12 cellular contexts compared by ENCODE assay signal in genomic region chr3:52248816-52249547, GRCh38. TPM values are rescaled to one million over a fixed set of nuclear protein-coding genes. Genes with fewer than 3 reads are reported as not detected.
DNase-seq lines count a peak whose midpoint lies in the region; ATAC-seq and TF ChIP-seq lines count a peak whose summit lies in the region.
"Had no signal": no experiment of that assay in that cellular context is flagged by ENCODE, and none has a peak within 500 bp of the region (broad histone marks: within the 10 kb centered on the region; RNA-seq: fewer than 3 reads in every experiment).

No MANE protein-coding gene starts in this region.

- peaks cover 0 to 16% (median 4%) of the 10 kb centered on the region in 4 donors for H3K4me1 ChIP-seq in right lobe of liver

- DNase-seq in CD14-positive monocyte (ENCODE audit: low spot score) (no peak), H7 (peak; percentile 26), right lobe of liver (peak in 2 of 3 donors; percentile 55 to 65), inferior parietal cortex (ENCODE audit: extremely low spot score) (no peak), sciatic nerve (ENCODE audit: low spot score) (no peak), WERI-Rb-1 (no peak)
- DNase-seq in activated naive CD8-positive, alpha-beta T cell treated with anti-CD3 and anti-CD28 coated beads for 36 hours, result no peak
- DNase-seq: activated CD4-positive, alpha-beta T cell treated with anti-CD3 and anti-CD28 coated beads, Interleukin-2, amount 50 U/mL, for 4 hours; KBM-7; PC-9 had no signal

- H3K27me3 ChIP-seq in H7 (ENCODE audit: control insufficient read depth, insufficient read depth, low read length) (peaks cover 27% of the 10 kb centered on the region), right lobe of liver (no peaks in the 10 kb centered on the region), WERI-Rb-1 (ENCODE audit: insufficient read depth, low read depth, severe bottlenecking) (no peaks in the 10 kb centered on the region)

- no peak for TF ChIP-seq POLR2A in right lobe of liver (IDR thresholded peaks at IDR 0.05)

- ATAC-seq in right lobe of liver, result peak in 1 of 4 donors; percentile 0
- ATAC-seq in GM19395 (IDR thresholded peaks at IDR 0.05; ENCODE audit: unreplicated experiment), result no peak
- no peak for ATAC-seq in sciatic nerve

- H3K9me3 ChIP-seq in right lobe of liver (no peaks in the 10 kb centered on the region), WERI-Rb-1 (ENCODE audit: severe bottlenecking) (no peaks in the 10 kb centered on the region)

- H3K36me3 ChIP-seq in H7 (replicated peaks; ENCODE audit: control insufficient read depth, insufficient read depth, low read length), result peaks cover 11% of the 10 kb centered on the region
- peaks cover 0 to 19% (median 9%) of the 10 kb centered on the region in 4 donors for H3K36me3 ChIP-seq in right lobe of liver
- peaks cover 9% of the 10 kb centered on the region for H3K36me3 ChIP-seq in WERI-Rb-1

- intact Hi-C loops in CD14-positive monocyte (cut with micrococcal nuclease) (no loop called here), right lobe of liver (cut with DNase I) (no loop called here), sciatic nerve (cut with DNase I) (no loop called here)

- no peaks in the 10 kb centered on the region for H3K27me3 Mint-ChIP-seq in CD14-positive monocyte (ENCODE audit: low read depth in 3 of 3)
- H3K27me3 Mint-ChIP-seq in activated naive CD8-positive, alpha-beta T cell treated with anti-CD3 and anti-CD28 coated beads for 36 hours, result no peaks in the 10 kb centered on the region

- H3K4me1 Mint-ChIP-seq in CD14-positive monocyte, result peaks cover 60% of the 10 kb centered on the region
- peaks cover 75% of the 10 kb centered on the region for H3K4me1 Mint-ChIP-seq in activated naive CD8-positive, alpha-beta T cell treated with anti-CD3 and anti-CD28 coated beads for 36 hours

- WGBS in right lobe of liver (ENCODE audit: insufficient coverage, low coverage, low lambda C conversion rate, missing lambda C conversion rate), result 89% methylated on average over 5 of the region's 10 CpGs

- H3K4me3 Mint-ChIP-seq in CD14-positive monocyte, result no peak overlapping the region
- peak overlapping the region; percentile 22 for H3K4me3 Mint-ChIP-seq in activated naive CD8-positive, alpha-beta T cell treated with anti-CD3 and anti-CD28 coated beads for 36 hours

- H3K27ac ChIP-seq in right lobe of liver (no peak overlapping the region), WERI-Rb-1 (no peak overlapping the region)
- H3K27ac ChIP-seq: PC-9 had no signal

- no peak overlapping the region for H3K4me3 ChIP-seq in H7 (ENCODE audit: insufficient read depth, low read depth, low read length)
- no peak overlapping the region for H3K4me3 ChIP-seq in right lobe of liver
- no peak overlapping the region for H3K4me3 ChIP-seq in WERI-Rb-1 (ENCODE audit: low read depth, low read length)
- H3K4me3 ChIP-seq: PC-9 had no signal

- peaks cover 0 to 2% (median 0%) of the 10 kb centered on the region in 7 donors for H3K9me3 Mint-ChIP-seq in CD14-positive monocyte
- no peaks in the 10 kb centered on the region for H3K9me3 Mint-ChIP-seq in activated naive CD8-positive, alpha-beta T cell treated with anti-CD3 and anti-CD28 coated beads for 36 hours

- H3K27ac Mint-ChIP-seq in CD14-positive monocyte, result peak overlapping the region in 4 of 7 donors; percentile 33 to 96 (median 64)
- peak overlapping the region; percentile 93 for H3K27ac Mint-ChIP-seq in activated naive CD8-positive, alpha-beta T cell treated with anti-CD3 and anti-CD28 coated beads for 36 hours

- H3K36me3 Mint-ChIP-seq in CD14-positive monocyte, result peaks cover 51 to 70% of the 10 kb centered on the region in 2 donors
- H3K36me3 Mint-ChIP-seq in activated naive CD8-positive, alpha-beta T cell treated with anti-CD3 and anti-CD28 coated beads for 36 hours, result peaks cover 77% of the 10 kb centered on the region

- no peak for TF ChIP-seq CTCF in CD14-positive monocyte (IDR thresholded peaks at IDR 0.05)
- no peak for TF ChIP-seq CTCF in right lobe of liver (IDR thresholded peaks at IDR 0.05)
- no peak for TF ChIP-seq CTCF in WERI-Rb-1 (IDR thresholded peaks at IDR 0.05; ENCODE audit: low read depth, low read length)

RNA-seq across cellular contexts. Expression of gene PPM1M, which starts 3.4 kb away (rescaled TPM):
- polyA plus RNA-seq in CD14-positive monocyte, result 100 to 1,000 TPM in 1 of 2 donors, 10 to 100 TPM in 1; 92.8 to 120 TPM
- total RNA-seq in H7 (2014; rRNA removed; shearing (Covaris generic)), result 2.9 and 4.5 TPM in 2 replicates
- total RNA-seq in activated naive CD8-positive, alpha-beta T cell treated with anti-CD3 and anti-CD28 coated beads for 36 hours, result 10 to 100 TPM; 69.7 to 74.9 TPM
- 1 to 10 TPM; 2.8 to 7.1 (median 4.5) TPM for total RNA-seq in right lobe of liver
- 36.9 TPM for total RNA-seq in sciatic nerve

RNA-seq across cellular contexts. Expression of gene TWF2, which starts 10.0 kb away (rescaled TPM):
- 100 to 1,000 TPM; 176 to 199 TPM for polyA plus RNA-seq in CD14-positive monocyte
- 85.8 and 99.0 TPM in 2 replicates for total RNA-seq in H7 (2014; rRNA removed; shearing (Covaris generic))
- total RNA-seq in activated naive CD8-positive, alpha-beta T cell treated with anti-CD3 and anti-CD28 coated beads for 36 hours, result 100 to 1,000 TPM; 127 to 134 TPM
- 10 to 100 TPM; 12.9 to 34.4 (median 23.7) TPM for total RNA-seq in right lobe of liver
- total RNA-seq in sciatic nerve, result 39.8 TPM

RNA-seq across cellular contexts. Expression of gene TLR9, which starts 23.5 kb away (rescaled TPM):
- polyA plus RNA-seq in CD14-positive monocyte, result not detected
- not detected in 2 replicates for total RNA-seq in H7 (2014; rRNA removed; shearing (Covaris generic))
- total RNA-seq in activated naive CD8-positive, alpha-beta T cell treated with anti-CD3 and anti-CD28 coated beads for 36 hours, result 1 to 10 TPM in 1 of 2 experiments, under 1 TPM in 1; 0.85 to 1.4 TPM
- total RNA-seq in right lobe of liver (under 1 TPM in 4 of 6 experiments, not detected in 2; 0.12 to 0.59 (median 0.24) TPM), sciatic nerve (1.1 TPM)
- total RNA-seq: dermis microvascular lymphatic vessel endothelial cell had no signal

RNA-seq across cellular contexts. Expression of gene WDR82, which starts 29.5 kb away (rescaled TPM):
- 10 to 100 TPM; 27.3 to 33.4 TPM for polyA plus RNA-seq in CD14-positive monocyte
- total RNA-seq in H7 (2014; rRNA removed; shearing (Covaris generic)), result 60.3 and 63.8 TPM in 2 replicates
- 100 to 1,000 TPM; 121 to 123 TPM for total RNA-seq in activated naive CD8-positive, alpha-beta T cell treated with anti-CD3 and anti-CD28 coated beads for 36 hours
- total RNA-seq in right lobe of liver (10 to 100 TPM; 14.1 to 25.2 (median 20.7) TPM), sciatic nerve (71.5 TPM)

RNA-seq across cellular contexts. Expression of gene GLYCTK, which starts 38.6 kb away (rescaled TPM):
- polyA plus RNA-seq in CD14-positive monocyte, result 1 to 10 TPM; 8.3 to 8.4 TPM
- 6.1 and 8.5 TPM in 2 replicates for total RNA-seq in H7 (2014; rRNA removed; shearing (Covaris generic))
- total RNA-seq in activated naive CD8-positive, alpha-beta T cell treated with anti-CD3 and anti-CD28 coated beads for 36 hours, result 10 to 100 TPM; 16.1 to 17.2 TPM
- 100 to 1,000 TPM in 4 of 6 experiments, 10 to 100 TPM in 2; 75.1 to 320 (median 178) TPM for total RNA-seq in right lobe of liver
- total RNA-seq in sciatic nerve, result 16.7 TPM

Comparison
In these comparisons a context has a peak if more than half of its experiments do, and no peak if none do; other contexts are left out.
1. DNase-seq: peak in H7 (single experiment) and right lobe of liver (2 of 3); none in CD14-positive monocyte (single experiment), activated naive CD8-positive, alpha-beta T cell treated with anti-CD3 and anti-CD28 coated beads for 36 hours (single experiment), inferior parietal cortex (single experiment), sciatic nerve (single experiment) and WERI-Rb-1 (single experiment).